ENCODE assay signal across 22 cellular contexts in genomic region chr22:48729499-48730171, GRCh38.
"Had no signal": no experiment of that assay in that cellular context is flagged by ENCODE, and none has a peak within 500 bp of the region (broad histone marks: within the 10 kb centered on the region; RNA-seq: fewer than 3 reads in every experiment).

No MANE protein-coding gene starts in this region.

- H3K27ac ChIP-seq: WERI-Rb-1 had no signal

- DNase-seq: activated CD4-positive, alpha-beta T cell treated with anti-CD3 and anti-CD28 coated beads for 4 hours; activated CD8-positive, alpha-beta memory T cell treated with anti-CD3 and anti-CD28 coated beads, Interleukin-2, amount 50 U/mL, for 4 hours; activated CD8-positive, alpha-beta T cell treated with anti-CD3 and anti-CD28 coated beads for 36 hours; activated gamma-delta T cell treated with Interleukin-2 at 50 U/mL for 16 hours; activated naive CD4-positive, alpha-beta T cell treated with anti-CD3 and anti-CD28 coated beads, Interleukin-2, amount 10 ng/mL, durations not matched to agents 7 days and 5 days; activated naive CD8-positive, alpha-beta T cell treated with anti-CD3 and anti-CD28 coated beads for 36 hours; activated T-cell treated with anti-CD3 and anti-CD28 coated beads, Interleukin-2, amount 50 U/mL, for 72 hours; caudate nucleus; KG1; MV-4-11; NCI-H1092 treated with DMSO at 0.1 percent for 48 hours; NCI-H1417 treated with DMSO at 0.1 percent for 48 hours; NCI-H1694; NCI-H2029; NCI-H2107; NCI-H510A treated with DMSO at 0.1 percent for 48 hours; PC-3; SIG-M5; WERI-Rb-1 had no signal

- H3K27ac Mint-ChIP-seq: activated CD8-positive, alpha-beta T cell treated with anti-CD3 and anti-CD28 coated beads for 36 hours; activated naive CD4-positive, alpha-beta T cell treated with anti-CD3 and anti-CD28 coated beads, Interleukin-2, amount 10 ng/mL, durations not matched to agents 7 days and 5 days; activated naive CD8-positive, alpha-beta T cell treated with anti-CD3 and anti-CD28 coated beads for 36 hours; activated T-cell treated with anti-CD3 and anti-CD28 coated beads, Interleukin-2, amount 50 U/mL, for 72 hours; activated T-helper 2 cell treated with anti-CD3 and anti-CD28 coated beads, Interferon-gamma antibody, Interleukin-2, Interleukin-4, amounts not matched to agents 10 μg/mL and 5 μg/mL and 100 μg/mL, durations not matched to agents 14 hours and 24 hours and 36 hours; IgD-negative memory B cell had no signal

- ATAC-seq: activated CD4-positive, CD25-positive, alpha-beta regulatory T cell treated with anti-CD3 and anti-CD28 coated beads, Interleukin-2, amount 50 U/mL, for 24 hours; activated CD8-positive, alpha-beta T cell treated with anti-CD3 and anti-CD28 coated beads for 36 hours; activated T-cell treated with anti-CD3 and anti-CD28 coated beads, Interleukin-2, amount 50 U/mL, for 72 hours; PC-3 had no signal

- H3K4me3 Mint-ChIP-seq: activated CD8-positive, alpha-beta T cell treated with anti-CD3 and anti-CD28 coated beads for 36 hours; activated naive CD4-positive, alpha-beta T cell treated with anti-CD3 and anti-CD28 coated beads, Interleukin-2, amount 10 ng/mL, durations not matched to agents 7 days and 5 days; activated naive CD8-positive, alpha-beta T cell treated with anti-CD3 and anti-CD28 coated beads for 36 hours; activated T-cell treated with anti-CD3 and anti-CD28 coated beads, Interleukin-2, amount 50 U/mL, for 72 hours; IgD-negative memory B cell had no signal

- H3K27me3 Mint-ChIP-seq: activated CD8-positive, alpha-beta T cell treated with anti-CD3 and anti-CD28 coated beads for 36 hours; activated naive CD4-positive, alpha-beta T cell treated with anti-CD3 and anti-CD28 coated beads, Interleukin-2, amount 10 ng/mL, durations not matched to agents 7 days and 5 days; IgD-negative memory B cell had no signal

- H3K36me3 Mint-ChIP-seq: activated naive CD4-positive, alpha-beta T cell treated with anti-CD3 and anti-CD28 coated beads, Interleukin-2, amount 10 ng/mL, durations not matched to agents 7 days and 5 days; activated naive CD8-positive, alpha-beta T cell treated with anti-CD3 and anti-CD28 coated beads for 36 hours; IgD-negative memory B cell had no signal

- H3K4me1 Mint-ChIP-seq: activated naive CD4-positive, alpha-beta T cell treated with anti-CD3 and anti-CD28 coated beads, Interleukin-2, amount 10 ng/mL, durations not matched to agents 7 days and 5 days; activated naive CD8-positive, alpha-beta T cell treated with anti-CD3 and anti-CD28 coated beads for 36 hours; IgD-negative memory B cell had no signal
